8 cellular contexts compared by ENCODE assay signal in genomic region chr7:30510124-30511074, GRCh38. TPM values are rescaled to one million over a fixed set of nuclear protein-coding genes. Genes with fewer than 3 reads are reported as not detected.
DNase-seq lines count a peak whose midpoint lies in the region; ATAC-seq, FAIRE-seq and TF ChIP-seq lines count a peak whose summit lies in the region.

No MANE protein-coding gene starts in this region.

- whole genome bisulfite sequencing in pancreas, 2 donors = 69 to 70% methylated on average over 4 of the region's 4 CpGs

- H3K4me3 ChIP-seq in AG09309 (ENCODE audit: control insufficient read depth, low read depth, low read length) = no peak overlapping the region
- H3K4me3 ChIP-seq in GM12865 (ENCODE audit: low read depth, low read length) = no peak overlapping the region
- H3K4me3 ChIP-seq in WERI-Rb-1 (ENCODE audit: low read depth, low read length) = no peak overlapping the region
- no peak overlapping the region for H3K4me3 ChIP-seq in pancreas

- H3K27ac ChIP-seq in WERI-Rb-1 = no peak overlapping the region
- H3K27ac ChIP-seq in pancreas = peak overlapping the region in 2 of 4 donors; percentile 21 to 33

- no peaks in the 10 kb centered on the region for H3K9me3 ChIP-seq in WERI-Rb-1 (ENCODE audit: severe bottlenecking)
- H3K9me3 ChIP-seq in pancreas = no peaks in the 10 kb centered on the region

- peak; percentile 76 to 93 (median 88) for ATAC-seq in pancreas

- TF ChIP-seq CTCF in AG09309 (IDR thresholded peaks at IDR 0.05; ENCODE audit: control insufficient read depth, insufficient read depth, low read depth, low read length, missing control alignments) (peak; percentile 77), GM12865 (IDR thresholded peaks at IDR 0.05; ENCODE audit: insufficient read depth, low read depth, low read length, missing control alignments) (peak; percentile 68), WERI-Rb-1 (IDR thresholded peaks at IDR 0.05; ENCODE audit: low read depth, low read length) (peak; percentile 44; the same call in 1 of the 2 replicates), pancreas (IDR thresholded peaks at IDR 0.05) (peak; percentile 35 to 87 (median 74))

- H3K4me1 ChIP-seq in pancreas = peaks cover 0 to 9% (median 0%) of the 10 kb centered on the region in 3 donors

- H3K36me3 ChIP-seq in WERI-Rb-1 (no peaks in the 10 kb centered on the region), pancreas (no peaks in the 10 kb centered on the region)

- DNase-seq in AG09309 (ENCODE audit: low read depth) (no peak), GM12865 (ENCODE audit: low read depth) (peak; percentile 50), LHCN-M2 (ENCODE audit: low read depth) (peak; percentile 46), WERI-Rb-1 (peak; percentile 20), fibroblast of gingiva (ENCODE audit: low read depth) (peak; percentile 29), pancreas (peak in 1 of 6 donors; percentile 37), COLO829 (ENCODE audit: low spot score) (no peak), GDM1 (lab: John Stamatoyannopoulos, UW) (no peak)

- H3K27me3 ChIP-seq in WERI-Rb-1 (ENCODE audit: insufficient read depth, low read depth, severe bottlenecking) (no peaks in the 10 kb centered on the region), pancreas (no peaks in the 10 kb centered on the region)

- intact Hi-C loops in pancreas (cut with DNase I) = no loop called here

- FAIRE-seq in pancreas (lab: Jason Lieb, UNC) = no peak

RNA-seq across cellular contexts. Expression of gene GGCT, which starts 5.8 kb away (rescaled TPM):
- total RNA-seq in LHCN-M2 (2014; rRNA removed) = 43.6 and 54.2 TPM in 2 replicates
- polyA plus RNA-seq in LHCN-M2 (2012) = 30.2 TPM
- total RNA-seq in pancreas = 10 to 100 TPM in 5 of 6 donors, 1 to 10 TPM in 1; 9.6 to 18.9 (median 15.6) TPM
- polyA plus RNA-seq in pancreas = 10 to 100 TPM; 26.8 to 30.3 TPM

RNA-seq across cellular contexts. Expression of gene NOD1, which starts 31.8 kb away (rescaled TPM):
- total RNA-seq in LHCN-M2 (2014; rRNA removed) = 14.3 and 17.5 TPM in 2 replicates
- polyA plus RNA-seq in LHCN-M2 (2012) = 4.4 TPM
- 1 to 10 TPM; 1.9 to 8.0 (median 2.6) TPM for total RNA-seq in pancreas
- polyA plus RNA-seq in pancreas = 1 to 10 TPM; 4.8 to 9.9 TPM

Comparison
In these comparisons a context has a peak if more than half of its experiments do, and no peak if none do; other contexts are left out.
1. DNase-seq: peak in GM12865 (single experiment), LHCN-M2 (single experiment), WERI-Rb-1 (single experiment) and fibroblast of gingiva (single experiment); none in AG09309 (single experiment), COLO829 (single experiment) and GDM1 (single experiment).
2. Peak in every context shown above with its lines, with median percentiles within 50 percentile points of each other: CTCF ChIP-seq.